Comparison of ENCODE assay signal across 2 cellular contexts in the genomic region with DNA sequence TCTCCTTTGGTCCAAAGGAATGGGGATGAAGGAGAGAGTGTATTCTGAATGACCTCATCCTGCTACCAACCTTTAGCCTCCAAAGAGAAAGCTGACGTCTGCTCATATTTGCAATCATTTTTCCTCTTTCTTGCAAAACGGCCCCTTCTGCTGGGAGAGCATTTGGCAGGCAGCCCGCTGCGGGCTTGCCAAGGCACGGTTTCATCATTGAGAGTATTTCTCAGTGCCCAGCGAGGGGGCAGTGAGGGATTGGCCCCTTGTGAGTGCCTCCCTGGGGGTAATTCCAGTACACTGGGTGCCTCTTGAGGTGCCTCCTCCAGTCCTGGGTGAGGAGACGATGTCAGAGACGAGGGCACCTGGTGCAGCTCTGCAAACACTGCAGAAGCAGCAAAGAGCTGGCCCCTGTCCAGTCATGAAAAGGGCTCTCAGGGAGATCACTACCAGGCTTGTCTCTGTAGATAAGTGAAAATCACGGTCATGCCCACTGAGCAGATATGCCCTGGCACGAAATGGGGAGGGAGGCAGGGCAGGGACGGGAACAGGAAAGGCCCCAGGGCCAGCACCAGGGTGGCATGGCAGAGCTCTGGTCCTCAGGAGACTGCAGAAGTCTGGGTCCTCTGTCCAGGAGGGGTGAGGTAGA.
TF ChIP-seq lines count a peak whose summit lies in the region.

No MANE protein-coding gene starts in this region.

TF ChIP-seq in SK-N-SH, 30 proteins besides CTCF, POLR2A, EP300 and RAD21 (continued from another document):
- no peak for TF ChIP-seq NRF1 (IDR thresholded peaks at IDR 0.05; ENCODE audit: low read depth, low read length)

TF ChIP-seq in GM23338, 12 proteins besides CTCF, POLR2A, EP300 and RAD21:
- TF ChIP-seq REST (IDR thresholded peaks at IDR 0.05; ENCODE audit: unreplicated experiment) (no peak), ZNF114 (CRISPR knock-in tag; IDR thresholded peaks at IDR 0.05) (no peak), EZH2phosphoT487 (IDR thresholded peaks at IDR 0.05; ENCODE audit: unreplicated experiment) (no peak), STAT1 (IDR thresholded peaks at IDR 0.05; ENCODE audit: unreplicated experiment) (no peak), ZNF331 (CRISPR knock-in tag; IDR thresholded peaks at IDR 0.05; ENCODE audit: low read depth) (no peak)
